8 cellular contexts compared by ENCODE assay signal in the genomic region with DNA sequence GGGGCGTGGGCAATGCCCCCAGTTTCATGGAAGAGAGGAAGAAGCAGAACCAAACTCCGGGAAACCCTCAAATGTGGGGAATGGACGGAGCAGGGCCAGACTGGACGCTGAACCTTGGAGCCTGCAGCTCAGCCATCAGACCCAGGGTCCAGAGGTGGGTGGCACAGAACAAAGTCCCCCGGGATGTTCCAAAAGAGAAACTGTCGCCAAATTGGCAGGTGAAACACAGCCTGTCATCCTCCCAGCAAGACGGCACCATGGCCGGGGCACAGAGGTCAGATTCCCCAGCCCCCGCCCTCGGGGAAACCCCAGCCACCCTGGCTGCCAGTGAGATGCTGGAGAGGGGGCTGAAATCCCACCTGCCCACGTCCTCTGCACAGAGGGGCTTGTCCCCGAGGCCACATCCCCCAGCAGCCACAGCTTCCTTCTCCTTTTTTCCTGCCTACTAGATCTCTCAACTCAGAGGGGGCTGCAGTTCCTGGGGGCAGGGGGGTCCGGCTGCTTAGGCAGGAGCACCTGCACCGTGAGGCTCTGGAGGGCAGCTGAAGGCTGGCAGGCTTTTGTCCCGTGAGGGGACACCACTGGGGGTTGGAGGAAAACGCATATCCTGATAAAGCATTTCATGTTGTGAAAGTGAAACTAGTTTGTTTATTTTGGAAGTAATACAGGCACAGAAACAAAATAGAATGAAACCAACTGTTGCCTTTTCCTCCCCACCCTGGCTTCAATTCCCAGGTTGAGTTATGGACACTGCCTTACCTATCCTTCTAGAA. TPM values are rescaled to one million over a fixed set of nuclear protein-coding genes. Genes with fewer than 3 reads are reported as not detected.
DNase-seq lines count a peak whose midpoint lies in the region; ATAC-seq and TF ChIP-seq lines count a peak whose summit lies in the region.

No MANE protein-coding gene starts in this region.

- no TSS peak for BruUV-seq in Panc1 (replicated peaks; lab: Mats Ljungman, UMichigan)

- POLR2A ChIA-PET in Panc1 (lab: Charles Lee) = no interaction called here

- H3K4me1 ChIP-seq in Panc1 (ENCODE audit: control insufficient read depth, insufficient read depth, low read length) = peaks cover 70% of the 10 kb centered on the region
- peaks cover 34% of the 10 kb centered on the region for H3K4me1 ChIP-seq in prostate gland (replicated peaks)

- TF ChIP-seq POLR2A in prostate gland (IDR thresholded peaks at IDR 0.05) = no peak

- in situ Hi-C loops in Panc1 (cut with HindIII; ENCODE audit: low pct_unique_long_range_greater_than_20kb, low sequenced_read_pairs) = no loop called here

- H3K36me3 ChIP-seq in Panc1 (ENCODE audit: control insufficient read depth, insufficient read depth, low read length) (peaks cover 2% of the 10 kb centered on the region; the same call in 1 of the 2 replicates), prostate gland (no peaks in the 10 kb centered on the region), WERI-Rb-1 (no peaks in the 10 kb centered on the region)

- 34% methylated on average over 16 of the region's 16 CpGs for WGBS in prostate gland

- no peaks in the 10 kb centered on the region for H3K9me3 ChIP-seq in Panc1 (ENCODE audit: control insufficient read depth, insufficient read depth, low read depth, low read length)
- no peaks in the 10 kb centered on the region for H3K9me3 ChIP-seq in prostate gland
- no peaks in the 10 kb centered on the region for H3K9me3 ChIP-seq in WERI-Rb-1 (ENCODE audit: severe bottlenecking)

- CTCF ChIA-PET in Panc1 (lab: Charles Lee) = interaction anchor here (0.6 kb wide), 1 partner anchor 28 kb away, joined by 4 read pairs; no protein-coding TSS in a partner anchor

- DNase-seq in ELR (ENCODE audit: low read depth) = peak; percentile 46
- no peak for DNase-seq in Panc1 (ENCODE audit: low read depth, low spot score)
- DNase-seq in epidermal melanocyte (ENCODE audit: insufficient read length, low spot score) = peak; percentile 64
- peak; percentile 32 for DNase-seq in prostate gland (ENCODE audit: low spot score)
- no peak for DNase-seq in WERI-Rb-1
- no peak for DNase-seq in effector CD8-positive, alpha-beta T cell (lab: John Stamatoyannopoulos, UW)
- no peak for DNase-seq in stimulated activated CD4-positive, alpha-beta T cell treated with anti-CD3 and anti-CD28 coated beads, Interleukin-4, amount 100 ng/mL, for 1 hour

- no peak for TF ChIP-seq CTCF in Panc1 (IDR thresholded peaks at IDR 0.05)
- peak in 1 of 4 experiments; percentile 4 for TF ChIP-seq CTCF in prostate gland (IDR thresholded peaks at IDR 0.05)
- TF ChIP-seq CTCF in WERI-Rb-1 (IDR thresholded peaks at IDR 0.05; ENCODE audit: low read depth, low read length) = no peak

- H3K27me3 ChIP-seq in Panc1 (ENCODE audit: control insufficient read depth, insufficient read depth, low read length) (no peaks in the 10 kb centered on the region), prostate gland (replicated peaks; ENCODE audit: insufficient read depth) (no peaks in the 10 kb centered on the region), WERI-Rb-1 (ENCODE audit: insufficient read depth, low read depth, severe bottlenecking) (no peaks in the 10 kb centered on the region)

- intact Hi-C loops in Panc1 (cut with micrococcal nuclease; ENCODE audit: unreplicated experiment) (loop anchor here (5.0 kb wide), 2 partner anchors 38 to 93 kb away; no protein-coding TSS in a partner anchor), prostate gland (cut with DNase I) (no loop called here)

- H3K27ac ChIP-seq in Panc1 (ENCODE audit: low read length) = peak overlapping the region; percentile 75
- H3K27ac ChIP-seq in prostate gland = peak overlapping the region; percentile 78 to 91
- H3K27ac ChIP-seq in WERI-Rb-1 = no peak overlapping the region

- peak overlapping the region; percentile 31 to 71 for H3K4me3 ChIP-seq in Panc1 (ENCODE audit: low read depth in 2 of 2, low read length in 2 of 2)
- H3K4me3 ChIP-seq in prostate gland = peak overlapping the region; percentile 8 to 56
- no peak overlapping the region for H3K4me3 ChIP-seq in WERI-Rb-1 (ENCODE audit: low read depth, low read length)

- ATAC-seq in Panc1 (no peak), HG03196 (IDR thresholded peaks at IDR 0.05; ENCODE audit: unreplicated experiment) (no peak)

RNA-seq across cellular contexts. Expression of gene SECTM1, which starts 1.2 kb away (rescaled TPM):
- total RNA-seq in Panc1 (2021; ENCODE audit: unreplicated experiment) (5.4 TPM), prostate gland (10 to 100 TPM in 1 of 2 donors, 1 to 10 TPM in 1; 9.0 to 12.5 TPM)
- polyA plus RNA-seq in Panc1 (2012; ENCODE audit: insufficient read length) = 7.3 TPM

RNA-seq across cellular contexts. Expression of gene CD7, which starts 17.4 kb away (rescaled TPM):
- total RNA-seq in Panc1 (2021; ENCODE audit: unreplicated experiment) (0.77 TPM), prostate gland (1 to 10 TPM in 1 of 2 donors, not detected in 1; 2.8 TPM)
- polyA plus RNA-seq in Panc1 (2012; ENCODE audit: insufficient read length) = 0.27 TPM

RNA-seq across cellular contexts. Expression of gene TEX19, which starts 24.2 kb away (rescaled TPM):
- total RNA-seq in Panc1 (2021; ENCODE audit: unreplicated experiment) (0.21 TPM), prostate gland (10 to 100 TPM in 1 of 2 donors, not detected in 1; 10.6 TPM)
- polyA plus RNA-seq in Panc1 (2012; ENCODE audit: insufficient read length) = not detected

RNA-seq across cellular contexts. Expression of gene UTS2R, which starts 36.8 kb away (rescaled TPM):
- total RNA-seq in Panc1 (2021; ENCODE audit: unreplicated experiment) (0.39 TPM), prostate gland (not detected)
- polyA plus RNA-seq in Panc1 (2012; ENCODE audit: insufficient read length) = 0.16 TPM

Comparison
In these comparisons a context has a peak if more than half of its experiments do, and no peak if none do; other contexts are left out.
1. DNase-seq: peak in ELR (single experiment), epidermal melanocyte (single experiment) and prostate gland (single experiment); none in Panc1 (single experiment), WERI-Rb-1 (single experiment), effector CD8-positive, alpha-beta T cell (single experiment) and stimulated activated CD4-positive, alpha-beta T cell treated with anti-CD3 and anti-CD28 coated beads, Interleukin-4, amount 100 ng/mL, for 1 hour (single experiment).